In the genomic region with DNA sequence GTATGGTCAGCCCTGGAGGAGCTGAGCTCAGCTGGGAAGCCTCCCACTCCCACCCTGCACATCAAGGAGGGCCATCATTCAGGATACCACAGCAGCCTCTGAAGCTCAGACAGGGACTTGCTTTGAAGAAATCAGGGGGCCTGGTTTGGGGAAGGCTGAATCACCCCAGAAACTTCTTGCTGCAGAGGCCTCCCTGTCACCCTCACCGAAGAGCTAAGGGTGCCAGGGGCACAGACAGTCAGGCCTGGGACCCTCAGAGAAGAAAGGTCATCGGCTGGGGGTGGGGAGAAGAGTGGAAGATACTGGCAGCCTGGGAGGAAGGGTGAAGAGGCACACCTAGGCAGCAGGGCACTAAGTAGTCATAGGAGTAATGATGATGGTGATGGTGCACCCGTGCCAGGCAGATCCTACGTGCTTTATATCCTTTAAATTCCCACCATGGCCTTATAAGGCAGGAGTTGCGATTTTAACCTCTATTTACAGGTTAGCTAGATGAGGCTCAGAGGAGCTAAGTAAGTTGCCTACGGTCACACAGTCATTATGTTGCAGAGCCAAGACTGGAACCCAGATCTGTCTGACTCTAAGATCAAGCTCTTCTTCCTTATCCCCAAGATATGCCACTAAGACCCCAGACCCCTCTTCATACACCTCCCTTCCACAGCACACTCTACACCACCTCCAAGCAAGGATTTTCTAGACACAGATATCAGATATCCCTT, we compare ENCODE assay signal across 8 cellular contexts. TPM values are rescaled to one million over a fixed set of nuclear protein-coding genes. Genes with fewer than 3 reads are reported as not detected.
DNase-seq lines count a peak whose midpoint lies in the region; ATAC-seq and TF ChIP-seq lines count a peak whose summit lies in the region.

No MANE protein-coding gene starts in this region.

- intact Hi-C loops in esophagus muscularis mucosa (cut with DNase I) (no loop called here), gastrocnemius medialis (cut with DNase I; ENCODE audit: low total_unique reads) (no loop called here)

- WGBS in esophagus muscularis mucosa = 68% methylated on average over 6 of the region's 6 CpGs

- TF ChIP-seq POLR2A in esophagus muscularis mucosa (IDR thresholded peaks at IDR 0.05; ENCODE audit: low read depth) = no peak
- no peak for TF ChIP-seq POLR2A in gastrocnemius medialis (IDR thresholded peaks at IDR 0.05)

- ATAC-seq in gastrocnemius medialis (no peak), HG03039 (IDR thresholded peaks at IDR 0.05; ENCODE audit: unreplicated experiment) (no peak)

- in situ Hi-C loops in gastrocnemius medialis (cut with MboI; ENCODE audit: low sequenced_read_pairs in 4 of 4) = loop anchor here in 1 of 4 donors (10.0 kb wide), 1 partner anchor 52 kb away; no protein-coding TSS in a partner anchor

- H3K27me3 ChIP-seq in esophagus muscularis mucosa (no peaks in the 10 kb centered on the region), gastrocnemius medialis (no peaks in the 10 kb centered on the region)

- H3K36me3 ChIP-seq in esophagus muscularis mucosa = peaks cover 10 to 23% (median 21%) of the 10 kb centered on the region in 4 donors
- peaks cover 0 to 12% of the 10 kb centered on the region in 2 donors for H3K36me3 ChIP-seq in gastrocnemius medialis

- CTCF ChIA-PET in RWPE1 (lab: Yijun Ruan, JAX) = interaction anchor here (0.5 to 3.1 kb wide), 6 partner anchors 9 to 46 kb away, joined by 3 to 13 read pairs (median 4); no protein-coding TSS in a partner anchor

- no peaks in the 10 kb centered on the region for H3K9me3 ChIP-seq in esophagus muscularis mucosa
- H3K9me3 ChIP-seq in gastrocnemius medialis = no peaks in the 10 kb centered on the region

- no peak for DNase-seq in RWPE1 (ENCODE audit: low spot score)
- DNase-seq in esophagus muscularis mucosa (ENCODE audit: extremely low spot score) = no peak
- DNase-seq in gastrocnemius medialis = no peak
- DNase-seq in glomerular visceral epithelial cell (ENCODE audit: extremely low spot score) = no peak
- DNase-seq in middle frontal gyrus (ENCODE audit: extremely low spot score, low spot score) = no peak
- DNase-seq in inferior parietal cortex (ENCODE audit: extremely low spot score) = no peak

- H3K4me1 ChIP-seq in esophagus muscularis mucosa (peaks cover 92 to 98% (median 94%) of the 10 kb centered on the region in 4 donors), gastrocnemius medialis (peaks cover 87 to 95% of the 10 kb centered on the region in 2 donors)

- H3K4me3 ChIP-seq in GM08714 (ENCODE audit: low read length) (peak overlapping the region; percentile 25; the same call in 1 of the 2 replicates), esophagus muscularis mucosa (no peak overlapping the region), gastrocnemius medialis (no peak overlapping the region)

- no peak for TF ChIP-seq EP300 in esophagus muscularis mucosa (IDR thresholded peaks at IDR 0.05)

- POLR2A ChIA-PET in RWPE1 (lab: Yijun Ruan, JAX; ENCODE audit: low non-redundant PET) = interaction anchor here (1.5 kb wide), 1 partner anchor 12 kb away, joined by 5 read pairs; no protein-coding TSS in a partner anchor

- H3K27ac ChIP-seq in RWPE1 = peak overlapping the region; percentile 99
- peak overlapping the region; percentile 84 to 98 (median 86) for H3K27ac ChIP-seq in esophagus muscularis mucosa (replicated peaks in 1 of 4)
- H3K27ac ChIP-seq in gastrocnemius medialis = peak overlapping the region; percentile 71 to 85 (median 80)

- TF ChIP-seq CTCF in RWPE1 (conservative IDR thresholded peaks at IDR 0.05; ENCODE audit: low read depth) (no peak), esophagus muscularis mucosa (IDR thresholded peaks at IDR 0.05) (no peak), gastrocnemius medialis (IDR thresholded peaks at IDR 0.05 in 4 of 5, conservative IDR thresholded peaks at IDR 0.05 in 1 of 5) (no peak)

RNA-seq across cellular contexts. Expression of gene PNMA1, which starts 28.5 kb away (rescaled TPM):
- total RNA-seq in esophagus muscularis mucosa (10 to 100 TPM; 34.8 to 74.2 (median 55.0) TPM), gastrocnemius medialis (10 to 100 TPM in 1 of 4 donors, 1 to 10 TPM in 3; 7.6 to 18.5 (median 8.8) TPM)
